In genomic region chr3:52154135-52155094, GRCh38 we compare ENCODE assay signal across 8 cellular contexts. TPM values are rescaled to one million over a fixed set of nuclear protein-coding genes. Genes with fewer than 3 reads are reported as not detected.
A peak's percentile ranks its signal among the peaks of the same experiment; 100 is the strongest.
DNase-seq lines count a peak whose midpoint lies in the region; ATAC-seq and TF ChIP-seq lines count a peak whose summit lies in the region.

Gene POC1A, minus strand, starts transcription at chr3:52154423. Its CDS starts 51 bp downstream, at chr3:52154372.

- H3K27ac ChIP-seq in angular gyrus (ENCODE audit: low read depth, low read length) (peak within 1 kb of the TSS; percentile 64), left ventricle myocardium inferior (replicated peaks) (peak within 1 kb of the TSS; percentile 95), prostate gland (peak within 1 kb of the TSS; percentile 83 to 87), urinary bladder (ENCODE audit: low read depth) (peak within 1 kb of the TSS; percentile 88)

- peak; percentile 39 for TF ChIP-seq CTCF in left ventricle myocardium inferior (IDR thresholded peaks at IDR 0.05; ENCODE audit: borderline replicate concordance)
- peak in 3 of 4 experiments; percentile 19 to 49 (median 49) for TF ChIP-seq CTCF in prostate gland (IDR thresholded peaks at IDR 0.05)

- H3K27me3 ChIP-seq in left ventricle myocardium inferior (ENCODE audit: low read depth) = no peaks in the 10 kb centered on the region
- H3K27me3 ChIP-seq in prostate gland (replicated peaks; ENCODE audit: insufficient read depth) = no peaks in the 10 kb centered on the region

- intact Hi-C loops in T-helper 2 cell treated with Interferon-gamma antibody and Interleukin-4, amounts not matched to agents 100 ng/mL and 5 ng/mL, for 36 hours (cut with micrococcal nuclease) = loop anchor here (1.0 to 5.0 kb wide), 4 partner anchors 44 to 212 kb away; partner anchors contain the start of genes ALAS1, PARP3 and WDR82
- intact Hi-C loops in left ventricle myocardium inferior (cut with micrococcal nuclease) = loop anchor here (10.0 kb wide), 1 partner anchor 60 kb away; no protein-coding TSS in a partner anchor
- intact Hi-C loops in prostate gland (cut with DNase I) = loop anchor here (5.0 kb wide), 2 partner anchors 43 to 212 kb away; partner anchors contain the start of genes ALAS1, PARP3 and RRP9

- H3K36me3 ChIP-seq in left ventricle myocardium inferior (no peaks in the 10 kb centered on the region), prostate gland (no peaks in the 10 kb centered on the region), urinary bladder (ENCODE audit: insufficient read depth) (no peaks in the 10 kb centered on the region)

- H3K4me1 ChIP-seq in left ventricle myocardium inferior (peaks cover 19% of the 10 kb centered on the region), prostate gland (replicated peaks) (peaks cover 2% of the 10 kb centered on the region), urinary bladder (ENCODE audit: insufficient read depth) (no peaks in the 10 kb centered on the region)

- peak; percentile 83 to 90 for DNase-seq in NCI-H187 (lab: John Stamatoyannopoulos, UW)
- peak; percentile 96 for DNase-seq in left ventricle myocardium inferior
- DNase-seq in prostate gland (ENCODE audit: low spot score) = peak; percentile 98

- H3K9me3 ChIP-seq in left ventricle myocardium inferior (replicated peaks) = no peaks in the 10 kb centered on the region
- no peaks in the 10 kb centered on the region for H3K9me3 ChIP-seq in prostate gland

- H3K4me3 ChIP-seq in left ventricle myocardium inferior (peak within 1 kb of the TSS; percentile 84), prostate gland (peak within 1 kb of the TSS; percentile 51 to 52), urinary bladder (ENCODE audit: low read depth, low read length) (peak within 1 kb of the TSS; percentile 54)

- TF ChIP-seq POLR2A in prostate gland (IDR thresholded peaks at IDR 0.05) = peak; percentile 27

- under 1% methylated on average over 83 of the region's 83 CpGs for WGBS in prostate gland
- WGBS in urinary bladder = under 1% methylated on average over 83 of the region's 83 CpGs

- ATAC-seq in GM18502 (IDR thresholded peaks at IDR 0.05; ENCODE audit: poor library complexity, unreplicated experiment) = peak; percentile 80
- peak; percentile 71 for ATAC-seq in HG02943 (IDR thresholded peaks at IDR 0.05; ENCODE audit: low read depth, unreplicated experiment)

RNA-seq across cellular contexts. Expression of gene POC1A, which starts in this region (rescaled TPM):
- total RNA-seq in T-helper 2 cell treated with Interferon-gamma antibody and Interleukin-4, amounts not matched to agents 100 ng/mL and 5 ng/mL, for 36 hours = 28.4 and 28.9 TPM in 2 replicates
- 1.2 TPM for total RNA-seq in left ventricle myocardium inferior
- total RNA-seq in prostate gland = 1 to 10 TPM; 2.5 to 5.3 TPM
- 4.2 TPM for total RNA-seq in urinary bladder
- 2.5 TPM for polyA plus RNA-seq in urinary bladder

Comparison
In these comparisons a context has a peak if more than half of its experiments do, and no peak if none do; other contexts are left out.
1. Peak in every context shown above with its lines: DNase-seq, ATAC-seq, H3K4me3 ChIP-seq and H3K27ac ChIP-seq.